8 cellular contexts compared by ENCODE assay signal in the genomic region with DNA sequence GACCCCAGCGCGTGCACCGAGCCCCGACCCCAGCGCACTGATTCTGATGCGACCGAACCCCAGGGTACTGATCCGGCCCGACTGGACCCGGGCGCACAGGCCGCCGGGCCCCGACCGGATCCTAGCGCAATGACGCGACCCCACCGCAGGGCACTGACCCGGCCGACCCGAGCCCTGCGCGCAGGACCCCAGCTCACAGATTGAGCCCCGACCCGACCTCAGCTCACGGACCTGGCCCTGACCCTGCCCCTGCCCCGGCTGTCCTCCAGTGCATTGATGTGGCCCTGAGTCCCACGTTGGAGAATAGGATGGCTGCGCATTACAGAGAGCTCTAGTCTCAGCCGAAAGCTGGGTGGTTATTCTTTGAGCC. TPM values are rescaled to one million over a fixed set of nuclear protein-coding genes. Genes with fewer than 3 reads are reported as not detected.
DNase-seq lines count a peak whose midpoint lies in the region; ATAC-seq, FAIRE-seq and TF ChIP-seq lines count a peak whose summit lies in the region.

No MANE protein-coding gene starts in this region.

- FAIRE-seq in GM12892 (lab: Jason Lieb, UNC), result no peak

- no peak overlapping the region for H3K27ac Mint-ChIP-seq in neural progenitor cell

- H3K79me2 ChIP-seq in KMS-11 (ENCODE audit: insufficient read depth, low read depth) (peaks cover 55% of the 10 kb centered on the region), neural progenitor cell (ENCODE audit: low read depth) (peaks cover 68% of the 10 kb centered on the region)

- H3K4me1 ChIP-seq in KMS-11 (ENCODE audit: low read depth, poor library complexity, severe bottlenecking) (peaks cover 20% of the 10 kb centered on the region), colonic mucosa (peaks cover 4% of the 10 kb centered on the region), neural progenitor cell (peaks cover 12% of the 10 kb centered on the region)

- intact Hi-C loops in colonic mucosa (cut with DNase I), result loop anchor here (5.0 kb wide), 1 partner anchor 446 kb away; no protein-coding TSS in a partner anchor

- no peak for TF ChIP-seq CTCF in 22Rv1 (IDR thresholded peaks at IDR 0.05)
- no peak for TF ChIP-seq CTCF in KMS-11 (conservative IDR thresholded peaks at IDR 0.05; ENCODE audit: low read depth, low read length)
- TF ChIP-seq CTCF in colonic mucosa (IDR thresholded peaks at IDR 0.05), result no peak
- no peak for TF ChIP-seq CTCF in neural progenitor cell (IDR thresholded peaks at IDR 0.05)

- DNase-seq in colonic mucosa (no peak), neural progenitor cell (ENCODE audit: low spot score) (peak; percentile 38), SIG-M5 treated with dmso at 0.1 percent for 504 hours (lab: John Stamatoyannopoulos, UW; ENCODE audit: unreplicated experiment) (no peak), NCI-H1436 (lab: John Stamatoyannopoulos, UW) (no peak), GM12892 (ENCODE audit: insufficient read length) (no peak)

- no peaks in the 10 kb centered on the region for H3K9me3 ChIP-seq in colonic mucosa
- H3K9me3 ChIP-seq in neural progenitor cell (ENCODE audit: low read depth), result no peaks in the 10 kb centered on the region

- H4K20me1 ChIP-seq in KMS-11 (ENCODE audit: insufficient read depth), result no peaks in the 10 kb centered on the region
- peaks cover 7% of the 10 kb centered on the region for H4K20me1 ChIP-seq in neural progenitor cell (ENCODE audit: low read depth)

- H3K36me3 Mint-ChIP-seq in neural progenitor cell, result peaks cover 14% of the 10 kb centered on the region

- no peaks in the 10 kb centered on the region for H3K9me3 Mint-ChIP-seq in neural progenitor cell

- H2AFZ ChIP-seq in KMS-11 (ENCODE audit: low read depth) (peak overlapping the region; percentile 48; the same call in 1 of the 2 replicates), neural progenitor cell (replicated peaks) (peak overlapping the region; percentile 97)

- H3K4me3 Mint-ChIP-seq in neural progenitor cell, result peak overlapping the region; percentile 89

- ATAC-seq in GM19395 (IDR thresholded peaks at IDR 0.05; ENCODE audit: unreplicated experiment), result peak; percentile 20

- H3K4me2 ChIP-seq in KMS-11 (peak overlapping the region; percentile 100), neural progenitor cell (peak overlapping the region; percentile 100)

- no peak for TF ChIP-seq POLR2A in GM12892 (IDR thresholded peaks at IDR 0.05; ENCODE audit: low read depth, low read length)

- peaks cover 17% of the 10 kb centered on the region for H3K4me1 Mint-ChIP-seq in neural progenitor cell

- no peaks in the 10 kb centered on the region for H3K27me3 Mint-ChIP-seq in neural progenitor cell (ENCODE audit: insufficient read depth, low read depth)

- H3K27ac ChIP-seq in 22Rv1, result peak overlapping the region; percentile 86
- H3K27ac ChIP-seq in KMS-11, result peak overlapping the region; percentile 50
- no peak overlapping the region for H3K27ac ChIP-seq in colonic mucosa
- H3K27ac ChIP-seq in neural progenitor cell, result no peak overlapping the region

- H3K9ac ChIP-seq in KMS-11 (peak overlapping the region; percentile 75), colonic mucosa (ENCODE audit: low read depth in 2 of 2, low read length in 2 of 2) (peak overlapping the region in 1 of 2 donors; percentile 53), neural progenitor cell (peak overlapping the region; percentile 55)

- no peaks in the 10 kb centered on the region for H3K27me3 ChIP-seq in KMS-11 (ENCODE audit: insufficient read depth, low read depth)
- H3K27me3 ChIP-seq in colonic mucosa, result no peaks in the 10 kb centered on the region
- no peaks in the 10 kb centered on the region for H3K27me3 ChIP-seq in neural progenitor cell

- no peaks in the 10 kb centered on the region for H3F3A ChIP-seq in neural progenitor cell (ENCODE audit: low read depth)

- peaks cover 7% of the 10 kb centered on the region; the same call in 1 of the 2 replicates for H3K36me3 ChIP-seq in KMS-11 (ENCODE audit: insufficient read depth)
- peaks cover 2% of the 10 kb centered on the region for H3K36me3 ChIP-seq in colonic mucosa
- peaks cover 4% of the 10 kb centered on the region for H3K36me3 ChIP-seq in neural progenitor cell

- H3K4me3 ChIP-seq in KMS-11 (IDR thresholded peaks at IDR 0.05; ENCODE audit: insufficient read depth, low read depth, low read length), result peak overlapping the region; percentile 48
- peak overlapping the region; percentile 89 for H3K4me3 ChIP-seq in colonic mucosa
- peak overlapping the region; percentile 96 for H3K4me3 ChIP-seq in neural progenitor cell

RNA-seq across cellular contexts. Expression of a gene that starts 0.4 kb away (rescaled TPM):
- total RNA-seq in colonic mucosa (10 to 100 TPM in 1 of 2 donors, 1 to 10 TPM in 1; 5.8 to 18.1 TPM), neural progenitor cell (ENCODE audit: low replicate concordance) (32.3 and 32.6 TPM in 2 replicates)
- polyA plus RNA-seq in GM12892 (2012; ENCODE audit: missing spikeins), result 16.0 TPM

RNA-seq across cellular contexts. Expression of a gene that starts 0.5 kb away (rescaled TPM):
- total RNA-seq in colonic mucosa (10 to 100 TPM; 22.3 to 41.8 TPM), neural progenitor cell (ENCODE audit: low replicate concordance) (37.5 and 45.1 TPM in 2 replicates)
- 26.8 TPM for polyA plus RNA-seq in GM12892 (2012; ENCODE audit: missing spikeins)

RNA-seq across cellular contexts. Expression of a gene that starts 42.3 kb away (rescaled TPM):
- total RNA-seq in colonic mucosa (1 to 10 TPM; 2.9 to 7.8 TPM), neural progenitor cell (ENCODE audit: low replicate concordance) (0.92 and 9.5 TPM in 2 replicates)
- 2.6 TPM for polyA plus RNA-seq in GM12892 (2012; ENCODE audit: missing spikeins)

Comparison
In these comparisons a context has a peak if more than half of its experiments do, and no peak if none do; other contexts are left out.
1. H3K27ac ChIP-seq: peak in 22Rv1 (single experiment) and KMS-11 (single experiment); none in colonic mucosa (single experiment) and neural progenitor cell (single experiment).
2. Peak in every context shown above with its lines, with median percentiles within 50 percentile points of each other: H3K4me3 ChIP-seq.